In genomic region chr4:61663310-61663709, GRCh38 we compare ENCODE assay signal across 23 cellular contexts.
"Had no signal": no experiment of that assay in that cellular context is flagged by ENCODE, and none has a peak within 500 bp of the region (broad histone marks: within the 10 kb centered on the region; RNA-seq: fewer than 3 reads in every experiment).

No MANE protein-coding gene starts in this region.

- H3K4me1 ChIP-seq: colonic mucosa, gastroesophageal sphincter, heart left ventricle, lower lobe of right lung, parathyroid adenoma, prostate gland, right atrium auricular region, tibial nerve had no signal

- ATAC-seq: esophagus mucosa; gastroesophageal sphincter; left colon; left ventricle myocardium superior; stimulated activated naive B cell treated with anti-CD40 and anti-IgM and Interleukin-4, amounts not matched to agents 10 μg/mL and 1 μg/mL and 100 μg/mL, for 72 hours had no signal

- H3K4me3 ChIP-seq: colonic mucosa, gastroesophageal sphincter, heart left ventricle, hepatocyte, lower lobe of right lung, prostate gland, right atrium auricular region, thoracic aorta, tibial nerve had no signal

- H3K27me3 ChIP-seq: colonic mucosa, gastroesophageal sphincter, heart left ventricle, hepatocyte, right atrium auricular region, tibial nerve had no signal

- H3K9me3 ChIP-seq: colonic mucosa, lower lobe of right lung, prostate gland, thoracic aorta had no signal

- H3K36me3 ChIP-seq: colonic mucosa, gastroesophageal sphincter, heart left ventricle, lower lobe of right lung, prostate gland, right atrium auricular region, thoracic aorta had no signal

- FAIRE-seq: small intestine had no signal

- H3K27ac ChIP-seq: colonic mucosa, epithelial cell of prostate, gastroesophageal sphincter, heart left ventricle, hepatocyte, lower lobe of right lung, parathyroid adenoma, prostate gland, right atrium auricular region, thoracic aorta, tibial nerve had no signal

- H2AFZ ChIP-seq: hepatocyte, parathyroid adenoma had no signal

- DNase-seq: central memory CD4-positive, alpha-beta T cell; colonic mucosa; effector CD8-positive, alpha-beta T cell; endodermal cell; foreskin fibroblast; left colon; left ventricle myocardium superior; lower lobe of right lung; natural killer cell; small intestine; stimulated activated CD4-positive, alpha-beta T cell treated with anti-CD3 and anti-CD28 coated beads, Interleukin-15, amount 100 ng/mL, for 24 hours; stimulated activated CD4-positive, alpha-beta T cell treated with anti-CD3 and anti-CD28 coated beads, Interleukin-2, amount 100 ng/mL, for 48 hours; stimulated activated naive B cell treated with anti-CD40 and anti-IgM and Interleukin-4, amounts not matched to agents 10 μg/mL and 1 μg/mL and 100 μg/mL, for 72 hours had no signal

- H3K4me2 ChIP-seq: hepatocyte had no signal

- H3K79me2 ChIP-seq: hepatocyte, parathyroid adenoma had no signal

- H3K9ac ChIP-seq: parathyroid adenoma had no signal
